ENCODE assay signal across 1 cellular context in genomic region chr7:30469303-30469702, GRCh38.
TF ChIP-seq lines count a peak whose summit lies in the region.

No MANE protein-coding gene starts in this region.

TF ChIP-seq in endothelial cell of umbilical vein, 7 proteins besides CTCF, POLR2A, EP300 and RAD21:
- no peak for TF ChIP-seq GATA2 (IDR thresholded peaks at IDR 0.05; ENCODE audit: insufficient read depth, insufficient read length, low read depth, low read length)
- no peak for TF ChIP-seq MYC (IDR thresholded peaks at IDR 0.05; ENCODE audit: low read depth, low read length)
- no peak for TF ChIP-seq MAX (IDR thresholded peaks at IDR 0.05; ENCODE audit: insufficient read depth, insufficient read length)
- TF ChIP-seq POLR2AphosphoS5 (IDR thresholded peaks at IDR 0.05; ENCODE audit: insufficient read depth, low read depth, low read length) = no peak
- no peak for TF ChIP-seq FOS (IDR thresholded peaks at IDR 0.05; ENCODE audit: borderline replicate concordance, insufficient read depth, low read length)
- no peak for TF ChIP-seq EZH2 (IDR thresholded peaks at IDR 0.05; ENCODE audit: borderline replicate concordance, low read depth, low read length, severe bottlenecking)
- no peak for TF ChIP-seq JUN (IDR thresholded peaks at IDR 0.05; ENCODE audit: borderline replicate concordance, insufficient read depth, insufficient read length, low read depth)
